Comparison of ENCODE assay signal across 9 cellular contexts in the genomic region with DNA sequence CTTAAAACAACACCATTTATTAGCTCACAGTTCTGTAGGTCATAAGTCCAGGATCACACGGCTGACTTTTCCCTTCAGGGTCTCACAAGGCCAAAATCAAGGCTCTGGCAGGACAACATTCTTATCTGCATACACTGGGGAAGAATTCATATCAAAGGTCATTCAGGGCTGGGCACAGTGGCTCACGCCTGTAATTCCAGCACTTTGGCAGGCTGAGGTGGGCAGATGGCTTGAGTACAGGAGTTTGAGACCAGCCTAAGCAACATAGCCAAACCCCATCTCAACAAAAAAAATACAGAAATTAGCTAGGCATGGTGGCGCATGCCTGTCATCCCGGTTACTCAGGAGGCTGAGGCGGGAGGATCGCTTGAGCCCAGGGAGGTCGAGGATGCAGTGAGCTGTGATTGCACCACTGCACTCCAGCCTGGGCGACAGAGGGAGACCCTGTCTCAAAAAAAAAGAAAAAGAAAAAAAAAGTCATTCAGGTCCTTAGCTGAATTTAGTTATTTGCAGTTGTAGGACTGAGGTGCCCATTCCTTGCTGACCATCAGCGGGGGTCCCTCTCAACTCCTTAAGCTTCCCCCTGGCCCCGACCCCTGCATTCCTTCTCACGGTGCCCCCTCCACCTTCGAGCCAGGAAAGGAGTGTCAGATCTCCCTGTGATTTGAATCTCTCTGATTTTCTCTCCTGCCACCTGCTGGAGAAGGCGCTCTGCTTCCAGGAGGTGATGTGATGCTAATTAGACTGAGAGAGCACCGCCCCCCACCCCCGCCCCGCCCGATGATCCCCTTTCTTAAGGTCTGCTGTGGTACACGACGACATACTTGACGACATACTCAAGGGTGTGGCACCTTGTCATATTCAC.
DNase-seq lines count a peak whose midpoint lies in the region; ATAC-seq and TF ChIP-seq lines count a peak whose summit lies in the region.
"Had no signal": no experiment of that assay in that cellular context is flagged by ENCODE, and none has a peak within 500 bp of the region (broad histone marks: within the 10 kb centered on the region; RNA-seq: fewer than 3 reads in every experiment).

No MANE protein-coding gene starts in this region.

- no peaks in the 10 kb centered on the region for H3K79me2 ChIP-seq in PC-3 (ENCODE audit: low read length)

- H4K20me1 ChIP-seq in PC-3 (ENCODE audit: low read length), result no peaks in the 10 kb centered on the region
- H4K20me1 ChIP-seq: BLaER1 had no signal

- ATAC-seq in PC-3, result peak; percentile 55
- ATAC-seq in heart right ventricle, result peak; percentile 42 to 86 (median 71)
- no peak for ATAC-seq in activated CD4-positive, CD25-positive, alpha-beta regulatory T cell treated with anti-CD3 and anti-CD28 coated beads, Interleukin-2, amount 50 U/mL, for 24 hours

- POLR2A ChIA-PET in PC-3 (lab: Charles Lee; ENCODE audit: unreplicated experiment), result no interaction called here

- H3K9me3 ChIP-seq in PC-3 (ENCODE audit: low read length), result no peaks in the 10 kb centered on the region
- H3K9me3 ChIP-seq in heart right ventricle, result no peaks in the 10 kb centered on the region
- no peaks in the 10 kb centered on the region for H3K9me3 ChIP-seq in skeletal muscle tissue (ENCODE audit: control insufficient read depth in 3 of 3, low read length in 3 of 3)
- H3K9me3 ChIP-seq: BLaER1 had no signal

- BruUV-seq in PC-3 (replicated peaks; lab: Mats Ljungman, UMichigan), result no TSS peak

- TF ChIP-seq CTCF in PC-3 (conservative IDR thresholded peaks at IDR 0.05; ENCODE audit: low read depth, low read length) (peak; percentile 26; the same call in 1 of the 2 replicates), heart right ventricle (IDR thresholded peaks at IDR 0.05) (peak in 8 of 9 donors; percentile 22 to 59 (median 38))

- DNase-seq in NCI-H82 (lab: John Stamatoyannopoulos, UW) (peak; percentile 72), NCI-H82 treated with DMSO at 0.1 percent for 48 hours (lab: John Stamatoyannopoulos, UW; ENCODE audit: unreplicated experiment) (no peak), PC-3 (peak; percentile 41), heart right ventricle (peak; percentile 24 to 58), NOMO-1 (lab: John Stamatoyannopoulos, UW; ENCODE audit: unreplicated experiment in 2 of 2) (no peak), COR-L47 (lab: John Stamatoyannopoulos, UW) (no peak)

- H3K9ac ChIP-seq in PC-3 (ENCODE audit: low read length) (no peak overlapping the region), skeletal muscle tissue (ENCODE audit: low read depth in 1 of 3, low read length in 3 of 3) (peak overlapping the region in 1 of 3 donors; percentile 28)
- H3K9ac ChIP-seq: BLaER1 had no signal

- no peak overlapping the region for H2AFZ ChIP-seq in PC-3 (ENCODE audit: low read length)

- intact Hi-C loops in PC-3 (cut with micrococcal nuclease) (no loop called here), heart right ventricle (cut with DNase I) (no loop called here)

- no peak overlapping the region for H3K4me2 ChIP-seq in PC-3 (ENCODE audit: low read length)

- CTCF ChIA-PET in PC-3 (lab: Charles Lee), result interaction anchor here (0.6 kb wide), 1 partner anchor 26 kb away, joined by 4 read pairs; no protein-coding TSS in a partner anchor

- H3K27me3 ChIP-seq in PC-3 (ENCODE audit: low read length) (no peaks in the 10 kb centered on the region), heart right ventricle (no peaks in the 10 kb centered on the region), skeletal muscle tissue (ENCODE audit: control insufficient read depth in 3 of 3, insufficient read depth in 3 of 3, low read length in 3 of 3) (no peaks in the 10 kb centered on the region)
- H3K27me3 ChIP-seq: BLaER1 had no signal

- 40 to 48% methylated on average over 20 of the region's 20 CpGs for WGBS in heart right ventricle, 2 donors

- no peaks in the 10 kb centered on the region for H3K36me3 ChIP-seq in PC-3 (ENCODE audit: low read depth, low read length)
- peaks cover 0 to 15% (median 0%) of the 10 kb centered on the region in 9 donors for H3K36me3 ChIP-seq in heart right ventricle
- no peaks in the 10 kb centered on the region for H3K36me3 ChIP-seq in skeletal muscle tissue (ENCODE audit: control insufficient read depth in 3 of 3, insufficient read depth in 3 of 3, low read length in 3 of 3)

- H3F3A ChIP-seq in PC-3 (ENCODE audit: low read length, unreplicated experiment), result no peaks in the 10 kb centered on the region

- H3K4me1 ChIP-seq in PC-3 (ENCODE audit: insufficient read depth, low read length), result no peaks in the 10 kb centered on the region
- peaks cover 17 to 65% (median 42%) of the 10 kb centered on the region in 9 donors for H3K4me1 ChIP-seq in heart right ventricle
- H3K4me1 ChIP-seq in skeletal muscle tissue (ENCODE audit: control insufficient read depth in 3 of 3, insufficient read depth in 3 of 3, low read length in 3 of 3), result peaks cover 22 to 24% (median 23%) of the 10 kb centered on the region in 3 donors

- H3K4me3 ChIP-seq in PC-3 (ENCODE audit: low read length) (no peak overlapping the region), heart right ventricle (no peak overlapping the region), skeletal muscle tissue (ENCODE audit: low read length in 3 of 3) (no peak overlapping the region)
- H3K4me3 ChIP-seq: BLaER1 had no signal

- H3K27ac ChIP-seq in PC-3 (ENCODE audit: low read length), result no peak overlapping the region
- H3K27ac ChIP-seq in heart right ventricle, result peak overlapping the region; percentile 51 to 95 (median 89)
- H3K27ac ChIP-seq in skeletal muscle tissue (ENCODE audit: low read depth, low read length), result peak overlapping the region; percentile 90
- H3K27ac ChIP-seq: BLaER1 had no signal

- H3K9me2 ChIP-seq in PC-3 (replicated peaks; ENCODE audit: low read length), result no peaks in the 10 kb centered on the region

Comparison
In these comparisons a context has a peak if more than half of its experiments do, and no peak if none do; other contexts are left out.
1. DNase-seq: peak in NCI-H82 (single experiment), PC-3 (single experiment) and heart right ventricle (2 of 2); none in NCI-H82 treated with DMSO at 0.1 percent for 48 hours (single experiment), NOMO-1 (0 of 2) and COR-L47 (single experiment).
2. ATAC-seq: peak in PC-3 (single experiment) and heart right ventricle (8 of 8); none in activated CD4-positive, CD25-positive, alpha-beta regulatory T cell treated with anti-CD3 and anti-CD28 coated beads, Interleukin-2, amount 50 U/mL, for 24 hours (0 of 2).